In the genomic region with DNA sequence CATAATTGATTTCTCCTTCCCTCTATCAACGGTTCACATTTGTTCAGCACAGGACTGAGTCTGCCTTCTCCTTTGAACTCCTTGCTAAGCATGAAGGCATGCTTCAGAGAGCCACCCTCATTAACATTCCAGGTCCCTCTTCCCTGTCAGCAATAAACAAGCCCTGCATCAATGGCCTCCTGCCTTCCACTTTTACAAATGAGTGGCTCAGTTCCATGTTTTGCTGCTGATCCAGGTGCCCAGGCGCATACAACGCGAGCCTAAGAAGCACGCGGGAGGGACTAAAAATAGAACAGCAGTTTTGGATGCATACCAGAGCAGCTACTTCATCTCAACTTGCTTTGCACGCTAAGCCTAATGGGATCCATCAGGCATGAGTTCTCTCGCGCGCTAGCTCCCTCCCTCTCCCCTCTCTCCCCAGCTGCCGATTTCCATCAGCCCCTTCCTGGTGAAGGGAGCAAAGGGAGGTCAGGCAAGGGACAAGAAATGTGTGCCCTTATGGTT, we compare ENCODE assay signal across 8 cellular contexts. TPM values are rescaled to one million over a fixed set of nuclear protein-coding genes. Genes with fewer than 3 reads are reported as not detected.
A peak's percentile ranks its signal among the peaks of the same experiment; 100 is the strongest.
DNase-seq lines count a peak whose midpoint lies in the region; ATAC-seq, FAIRE-seq and TF ChIP-seq lines count a peak whose summit lies in the region.

No MANE protein-coding gene starts in this region.

- H3K9me2 ChIP-seq in MM.1S (replicated peaks; ENCODE audit: insufficient read depth, low read length), result no peaks in the 10 kb centered on the region

- peak overlapping the region; percentile 64 for H3K4me3 Mint-ChIP-seq in nephron progenitor cell

- peaks cover 4% of the 10 kb centered on the region for H3K36me3 Mint-ChIP-seq in nephron progenitor cell (ENCODE audit: low read depth)

- no peaks in the 10 kb centered on the region for H3K36me3 ChIP-seq in HEK293 (ENCODE audit: control insufficient read depth in 2 of 2, insufficient read depth in 1 of 2, low read length in 2 of 2)
- H3K36me3 ChIP-seq in fibroblast of lung (ENCODE audit: control insufficient read depth, insufficient read depth, low read length), result no peaks in the 10 kb centered on the region
- no peaks in the 10 kb centered on the region for H3K36me3 ChIP-seq in MM.1S (replicated peaks; ENCODE audit: insufficient read depth, low read length)

- CTCF ChIA-PET in HEK293 (lab: Yijun Ruan, JAX), result interaction anchor here (1.3 to 1.9 kb wide), 2 partner anchors 20 to 74 kb away, joined by 5 to 7 read pairs; no protein-coding TSS in a partner anchor

- H3K4me1 ChIP-seq in HEK293 (ENCODE audit: control insufficient read depth, insufficient read depth, low read length), result peaks cover 41% of the 10 kb centered on the region
- H3K4me1 ChIP-seq in fibroblast of lung (ENCODE audit: control insufficient read depth, extremely low read depth, insufficient read depth, low read length), result peaks cover 38% of the 10 kb centered on the region
- H3K4me1 ChIP-seq in MM.1S (ENCODE audit: low read length), result no peaks in the 10 kb centered on the region

- no peak for FAIRE-seq in RCC 7860 (lab: Jason Lieb, UNC)

- H3K4me1 Mint-ChIP-seq in nephron progenitor cell, result peaks cover 77% of the 10 kb centered on the region

- H3K27ac Mint-ChIP-seq in nephron progenitor cell, result peak overlapping the region; percentile 96

- H3K9me3 ChIP-seq in HEK293 (ENCODE audit: control insufficient read depth, insufficient read depth, low read depth, low read length) (no peaks in the 10 kb centered on the region), fibroblast of lung (ENCODE audit: control insufficient read depth, insufficient read depth, low read depth, low read length) (no peaks in the 10 kb centered on the region), MM.1S (replicated peaks; ENCODE audit: insufficient read depth, low read length) (no peaks in the 10 kb centered on the region)

- POLR2A ChIA-PET in HEK293 (lab: Yijun Ruan, JAX), result interaction anchor here (0.6 to 3.9 kb wide), 7 partner anchors 11 to 163 kb away, joined by 3 to 48 read pairs (median 4); a partner anchor contains a TSS

- DNase-seq in RCC 7860 (ENCODE audit: low spot score) (peak; percentile 70), fibroblast of lung (ENCODE audit: low read depth in 2 of 2) (peak; percentile 96 to 98), nephron progenitor cell (peak; percentile 51), MM.1S (no peak), NCI-H748 (lab: John Stamatoyannopoulos, UW; ENCODE audit: unreplicated experiment) (no peak), NK-92 (lab: John Stamatoyannopoulos, UW; ENCODE audit: unreplicated experiment) (no peak)

- no peak for TF ChIP-seq CTCF in HEK293 (tag by site-specific recombination; IDR thresholded peaks at IDR 0.05)
- TF ChIP-seq CTCF in fibroblast of lung (conservative IDR thresholded peaks at IDR 0.05 in 1 of 2, IDR thresholded peaks at IDR 0.05 in 1 of 2; ENCODE audit: low read depth in 1 of 2, low read length in 2 of 2), result no peak
- no peak for TF ChIP-seq CTCF in nephron progenitor cell (IDR thresholded peaks at IDR 0.05)
- TF ChIP-seq CTCF in MM.1S (IDR thresholded peaks at IDR 0.05; ENCODE audit: low read length), result no peak

- no peaks in the 10 kb centered on the region for H3K9me3 Mint-ChIP-seq in nephron progenitor cell

- peak overlapping the region; percentile 47 for H2AFZ ChIP-seq in fibroblast of lung (ENCODE audit: low read length)
- no peak overlapping the region for H2AFZ ChIP-seq in MM.1S (ENCODE audit: low read length)

- no peaks in the 10 kb centered on the region for H3K27me3 ChIP-seq in fibroblast of lung (ENCODE audit: control insufficient read depth, insufficient read depth, low read length)
- no peaks in the 10 kb centered on the region for H3K27me3 ChIP-seq in MM.1S (replicated peaks; ENCODE audit: insufficient read depth, low read length)

- H3K4me2 ChIP-seq in fibroblast of lung (ENCODE audit: extremely low read depth, insufficient read depth, low read length) (peak overlapping the region; percentile 85), MM.1S (ENCODE audit: low read depth, low read length) (no peak overlapping the region)

- ATAC-seq in GM21737 (IDR thresholded peaks at IDR 0.05; ENCODE audit: unreplicated experiment), result no peak

- H3K79me2 ChIP-seq in fibroblast of lung (ENCODE audit: control insufficient read depth, insufficient read depth, low read length) (no peaks in the 10 kb centered on the region), MM.1S (ENCODE audit: low read length) (no peaks in the 10 kb centered on the region)

- H3K27ac ChIP-seq in HEK293 (ENCODE audit: extremely low read depth, low read depth, low read length) (peak overlapping the region; percentile 96), fibroblast of lung (ENCODE audit: insufficient read depth, low read length) (peak overlapping the region; percentile 97), MM.1S (ENCODE audit: low read length) (no peak overlapping the region)

- H3K9ac ChIP-seq in fibroblast of lung (ENCODE audit: insufficient read depth, low read length) (peak overlapping the region; percentile 32), MM.1S (ENCODE audit: low read length) (no peak overlapping the region)

- H3K4me3 ChIP-seq in HEK293 (ENCODE audit: low read depth, low read length), result peak overlapping the region; percentile 19
- H3K4me3 ChIP-seq in fibroblast of lung (replicated peaks in 1 of 4; ENCODE audit: control extremely low read depth in 1 of 4, insufficient read depth in 1 of 4, low read depth in 3 of 4, low read length in 4 of 4), result peak overlapping the region in 1 of 4 experiments; percentile 16
- H3K4me3 ChIP-seq in MM.1S (ENCODE audit: low read length), result no peak overlapping the region

- H3F3A ChIP-seq in MM.1S (ENCODE audit: insufficient read depth, low read length), result no peaks in the 10 kb centered on the region

- no peaks in the 10 kb centered on the region for H3K27me3 Mint-ChIP-seq in nephron progenitor cell (ENCODE audit: low read depth, poor library complexity)

- H4K20me1 ChIP-seq in fibroblast of lung (ENCODE audit: control insufficient read depth, extremely low read depth, insufficient read depth, low read length) (no peaks in the 10 kb centered on the region), MM.1S (ENCODE audit: insufficient read depth, low read length) (no peaks in the 10 kb centered on the region)

TF ChIP-seq in HEK293, 187 proteins besides CTCF, POLR2A, EP300 and RAD21 (continues in another document):
- TF ChIP-seq FEZF1 (tag by site-specific recombination; IDR thresholded peaks at IDR 0.05), result no peak; the same call in 1 of the 2 replicates
- TF ChIP-seq ZNF621 (tag by site-specific recombination; IDR thresholded peaks at IDR 0.05), result no peak
- TF ChIP-seq YY1 (tag by site-specific recombination; IDR thresholded peaks at IDR 0.05), result peak; percentile 86
- TF ChIP-seq ZNF555 (tag by site-specific recombination; conservative IDR thresholded peaks at IDR 0.05), result no peak
- TF ChIP-seq ZNF558 (tag by site-specific recombination; IDR thresholded peaks at IDR 0.05), result peak; percentile 78; the same call in 1 of the 2 replicates
- TF ChIP-seq, protein P1, sequence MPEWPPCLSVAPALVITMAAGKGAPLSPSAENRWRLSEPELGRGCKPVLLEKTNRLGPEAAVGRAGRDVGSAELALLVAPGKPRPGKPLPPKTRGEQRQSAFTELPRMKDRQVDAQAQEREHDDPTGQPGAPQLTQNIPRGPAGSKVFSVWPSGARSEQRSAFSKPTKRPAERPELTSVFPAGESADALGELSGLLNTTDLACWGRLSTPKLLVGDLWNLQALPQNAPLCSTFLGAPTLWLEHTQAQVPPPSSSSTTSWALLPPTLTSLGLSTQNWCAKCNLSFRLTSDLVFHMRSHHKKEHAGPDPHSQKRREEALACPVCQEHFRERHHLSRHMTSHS (tag by site-specific recombination; IDR thresholded peaks at IDR 0.05), result no peak
- TF ChIP-seq, protein P2, sequence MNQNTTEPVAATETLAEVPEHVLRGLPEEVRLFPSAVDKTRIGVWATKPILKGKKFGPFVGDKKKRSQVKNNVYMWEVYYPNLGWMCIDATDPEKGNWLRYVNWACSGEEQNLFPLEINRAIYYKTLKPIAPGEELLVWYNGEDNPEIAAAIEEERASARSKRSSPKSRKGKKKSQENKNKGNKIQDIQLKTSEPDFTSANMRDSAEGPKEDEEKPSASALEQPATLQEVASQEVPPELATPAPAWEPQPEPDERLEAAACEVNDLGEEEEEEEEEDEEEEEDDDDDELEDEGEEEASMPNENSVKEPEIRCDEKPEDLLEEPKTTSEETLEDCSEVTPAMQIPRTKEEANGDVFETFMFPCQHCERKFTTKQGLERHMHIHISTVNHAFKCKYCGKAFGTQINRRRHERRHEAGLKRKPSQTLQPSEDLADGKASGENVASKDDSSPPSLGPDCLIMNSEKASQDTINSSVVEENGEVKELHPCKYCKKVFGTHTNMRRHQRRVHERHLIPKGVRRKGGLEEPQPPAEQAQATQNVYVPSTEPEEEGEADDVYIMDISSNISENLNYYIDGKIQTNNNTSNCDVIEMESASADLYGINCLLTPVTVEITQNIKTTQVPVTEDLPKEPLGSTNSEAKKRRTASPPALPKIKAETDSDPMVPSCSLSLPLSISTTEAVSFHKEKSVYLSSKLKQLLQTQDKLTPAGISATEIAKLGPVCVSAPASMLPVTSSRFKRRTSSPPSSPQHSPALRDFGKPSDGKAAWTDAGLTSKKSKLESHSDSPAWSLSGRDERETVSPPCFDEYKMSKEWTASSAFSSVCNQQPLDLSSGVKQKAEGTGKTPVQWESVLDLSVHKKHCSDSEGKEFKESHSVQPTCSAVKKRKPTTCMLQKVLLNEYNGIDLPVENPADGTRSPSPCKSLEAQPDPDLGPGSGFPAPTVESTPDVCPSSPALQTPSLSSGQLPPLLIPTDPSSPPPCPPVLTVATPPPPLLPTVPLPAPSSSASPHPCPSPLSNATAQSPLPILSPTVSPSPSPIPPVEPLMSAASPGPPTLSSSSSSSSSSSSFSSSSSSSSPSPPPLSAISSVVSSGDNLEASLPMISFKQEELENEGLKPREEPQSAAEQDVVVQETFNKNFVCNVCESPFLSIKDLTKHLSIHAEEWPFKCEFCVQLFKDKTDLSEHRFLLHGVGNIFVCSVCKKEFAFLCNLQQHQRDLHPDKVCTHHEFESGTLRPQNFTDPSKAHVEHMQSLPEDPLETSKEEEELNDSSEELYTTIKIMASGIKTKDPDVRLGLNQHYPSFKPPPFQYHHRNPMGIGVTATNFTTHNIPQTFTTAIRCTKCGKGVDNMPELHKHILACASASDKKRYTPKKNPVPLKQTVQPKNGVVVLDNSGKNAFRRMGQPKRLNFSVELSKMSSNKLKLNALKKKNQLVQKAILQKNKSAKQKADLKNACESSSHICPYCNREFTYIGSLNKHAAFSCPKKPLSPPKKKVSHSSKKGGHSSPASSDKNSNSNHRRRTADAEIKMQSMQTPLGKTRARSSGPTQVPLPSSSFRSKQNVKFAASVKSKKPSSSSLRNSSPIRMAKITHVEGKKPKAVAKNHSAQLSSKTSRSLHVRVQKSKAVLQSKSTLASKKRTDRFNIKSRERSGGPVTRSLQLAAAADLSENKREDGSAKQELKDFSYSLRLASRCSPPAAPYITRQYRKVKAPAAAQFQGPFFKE (tag by site-specific recombination; IDR thresholded peaks at IDR 0.05; ENCODE audit: borderline replicate concordance), result no peak
- TF ChIP-seq ZNF132 (tag by site-specific recombination; IDR thresholded peaks at IDR 0.05; ENCODE audit: borderline replicate concordance), result no peak

RNA-seq across cellular contexts. Expression of a gene that starts 53.4 kb away (rescaled TPM):
- total RNA-seq in fibroblast of lung, result 15.2 and 37.0 TPM in 2 replicates
- polyA plus RNA-seq in fibroblast of lung, result 21.6 and 26.9 TPM in 2 replicates
- 22.1 and 22.2 TPM in 2 replicates for polyA plus RNA-seq in fibroblast of lung (2012)
- polyA minus RNA-seq in fibroblast of lung (ENCODE audit: low replicate concordance), result 76.9 and 77.1 TPM in 2 replicates

Comparison
In these comparisons a context has a peak if more than half of its experiments do, and no peak if none do; other contexts are left out.
1. DNase-seq: peak in RCC 7860 (single experiment), fibroblast of lung (2 of 2) and nephron progenitor cell (single experiment); none in MM.1S (single experiment), NCI-H748 (single experiment) and NK-92 (single experiment).